16 cellular contexts compared by ENCODE assay signal in genomic region chr15:62083168-62084154, GRCh38. TPM values are rescaled to one million over a fixed set of nuclear protein-coding genes. Genes with fewer than 3 reads are reported as not detected.
"Had no signal": no experiment of that assay in that cellular context is flagged by ENCODE, and none has a peak within 500 bp of the region (broad histone marks: within the 10 kb centered on the region; RNA-seq: fewer than 3 reads in every experiment).

No MANE protein-coding gene starts in this region.

- H3K27me3 ChIP-seq: breast epithelium, dorsolateral prefrontal cortex, esophagus muscularis mucosa, tibial nerve had no signal

- H3K9me3 ChIP-seq: esophagus muscularis mucosa, lower lobe of right lung had no signal

- H3K4me1 Mint-ChIP-seq: activated naive CD8-positive, alpha-beta T cell treated with anti-CD3 and anti-CD28 coated beads for 36 hours; naive B cell had no signal

- H3K4me3 Mint-ChIP-seq: activated naive CD8-positive, alpha-beta T cell treated with anti-CD3 and anti-CD28 coated beads for 36 hours; T-helper 17 cell had no signal

- H3K4me1 ChIP-seq: breast epithelium, lower lobe of right lung had no signal

- H3K27ac ChIP-seq: breast epithelium, dorsolateral prefrontal cortex, esophagus muscularis mucosa, lower lobe of right lung, tibial nerve had no signal

- H3K4me3 ChIP-seq: breast epithelium, dorsolateral prefrontal cortex, esophagus muscularis mucosa, lower lobe of right lung, smooth muscle cell, tibial nerve had no signal

- H3K27ac Mint-ChIP-seq: activated naive CD8-positive, alpha-beta T cell treated with anti-CD3 and anti-CD28 coated beads for 36 hours; naive B cell; T-helper 17 cell had no signal

- H3K36me3 ChIP-seq: breast epithelium, esophagus muscularis mucosa, lower lobe of right lung, tibial nerve had no signal

- DNase-seq: activated CD4-positive, alpha-beta T cell treated with anti-CD3 and anti-CD28 coated beads, Interleukin-2, amount 50 U/mL, for 1 hour; activated CD4-positive, CD25-positive, alpha-beta regulatory T cell; activated effector memory CD4-positive, alpha-beta T cell treated with Interleukin-2 at 50 U/mL for 16 hours; activated naive CD8-positive, alpha-beta T cell treated with anti-CD3 and anti-CD28 coated beads for 36 hours; anterior cingulate cortex; dorsolateral prefrontal cortex; lower lobe of right lung; midbrain; naive B cell; posterior cingulate gyrus; T-helper 17 cell had no signal

- H3K27me3 Mint-ChIP-seq: T-helper 17 cell had no signal

RNA-seq across cellular contexts. Expression of gene C2CD4A, which starts 16.7 kb away (rescaled TPM):
- total RNA-seq: fibroblast of villous mesenchyme had no signal
